35 cellular contexts compared by ENCODE assay signal in genomic region chr2:21258082-21258481, GRCh38.
DNase-seq lines count a peak whose midpoint lies in the region; ATAC-seq, FAIRE-seq and TF ChIP-seq lines count a peak whose summit lies in the region.
"Had no signal": no experiment of that assay in that cellular context is flagged by ENCODE, and none has a peak within 500 bp of the region (broad histone marks: within the 10 kb centered on the region; RNA-seq: fewer than 3 reads in every experiment).

No MANE protein-coding gene starts in this region.

- no peaks in the 10 kb centered on the region for H3K36me3 ChIP-seq in mesodermal cell (ENCODE audit: control insufficient read depth, insufficient read depth, low read length)
- no peaks in the 10 kb centered on the region for H3K36me3 ChIP-seq in mammary epithelial cell (ENCODE audit: insufficient read depth, low read length)
- H3K36me3 ChIP-seq: ascending aorta, esophagus squamous epithelium, heart left ventricle, ovary, suprapubic skin, upper lobe of right lung had no signal

- H3K4me3 Mint-ChIP-seq in natural killer cell: no peak overlapping the region
- H3K4me3 Mint-ChIP-seq: activated naive CD8-positive, alpha-beta T cell treated with anti-CD3 and anti-CD28 coated beads for 36 hours; activated T-cell treated with anti-CD3 and anti-CD28 coated beads, Interleukin-2, amount 50 U/mL, for 24 hours; IgD-negative memory B cell; natural killer cell treated with Interleukin-12 subunit alpha and Interleukin-12 subunit beta and Interleukin-15 and Interleukin-18, amount 100 ng/mL, for 72 hours; T-helper 1 cell treated with Interleukin-12 subunit alpha and Interleukin-12 subunit beta and Interleukin-4 antibody, amounts not matched to agents 30 μg/mL and 1 μg/mL, for 36 hours had no signal

- no peaks in the 10 kb centered on the region for H3K79me2 ChIP-seq in mammary epithelial cell (ENCODE audit: insufficient read depth, low read length)

- no peak overlapping the region for H3K27ac Mint-ChIP-seq in natural killer cell
- H3K27ac Mint-ChIP-seq: activated naive CD8-positive, alpha-beta T cell treated with anti-CD3 and anti-CD28 coated beads for 36 hours; activated T-cell treated with anti-CD3 and anti-CD28 coated beads, Interleukin-2, amount 50 U/mL, for 24 hours; IgD-negative memory B cell; natural killer cell treated with Interleukin-12 subunit alpha and Interleukin-12 subunit beta and Interleukin-15 and Interleukin-18, amount 100 ng/mL, for 72 hours; T-helper 1 cell treated with Interleukin-12 subunit alpha and Interleukin-12 subunit beta and Interleukin-4 antibody, amounts not matched to agents 30 μg/mL and 1 μg/mL, for 36 hours had no signal

- H3K36me3 Mint-ChIP-seq in natural killer cell: no peaks in the 10 kb centered on the region
- H3K36me3 Mint-ChIP-seq: activated naive CD8-positive, alpha-beta T cell treated with anti-CD3 and anti-CD28 coated beads for 36 hours; IgD-negative memory B cell; natural killer cell treated with Interleukin-12 subunit alpha and Interleukin-12 subunit beta and Interleukin-15 and Interleukin-18, amount 100 ng/mL, for 72 hours had no signal

- 44 to 67% methylated on average over 2 of the region's 4 CpGs for WGBS in mesodermal cell (ENCODE audit: insufficient coverage in 2 of 2), 2 experiments
- 100% methylated on average over 4 of the region's 4 CpGs for WGBS in mammary epithelial cell (ENCODE audit: low coverage, missing lambda C conversion rate)

- dilution Hi-C loops in mammary epithelial cell (cut with HindIII; ENCODE audit: low sequenced_read_pairs): no loop called here

- peaks cover 0 to 4% of the 10 kb centered on the region in 2 donors for H3K9me3 Mint-ChIP-seq in natural killer cell
- H3K9me3 Mint-ChIP-seq: activated naive CD8-positive, alpha-beta T cell treated with anti-CD3 and anti-CD28 coated beads for 36 hours; activated T-cell treated with anti-CD3 and anti-CD28 coated beads, Interleukin-2, amount 50 U/mL, for 24 hours; IgD-negative memory B cell; natural killer cell treated with Interleukin-12 subunit alpha and Interleukin-12 subunit beta and Interleukin-15 and Interleukin-18, amount 100 ng/mL, for 72 hours; T-helper 1 cell treated with Interleukin-12 subunit alpha and Interleukin-12 subunit beta and Interleukin-4 antibody, amounts not matched to agents 30 μg/mL and 1 μg/mL, for 36 hours had no signal

- ATAC-seq in natural killer cell: no peak
- ATAC-seq: foreskin keratinocyte; heart left ventricle; natural killer cell treated with Interleukin-12 subunit alpha and Interleukin-12 subunit beta and Interleukin-15 and Interleukin-18, amount 100 ng/mL, for 72 hours; SK-N-SH treated with all-trans-retinoic acid at 6 μM for 48 hours; upper lobe of right lung had no signal

- intact Hi-C loops in mammary epithelial cell (cut with micrococcal nuclease) (no loop called here), natural killer cell (cut with micrococcal nuclease) (no loop called here)

- DNase-seq in NCI-H2171 treated with DMSO at 0.1 percent for 48 hours (lab: John Stamatoyannopoulos, UW) (peak; percentile 11), NCI-H2171 (lab: John Stamatoyannopoulos, UW) (no peak), caudate nucleus (lab: John Stamatoyannopoulos, UW) (peak in 1 of 61 donors; percentile 30), urothelium cell line (ENCODE audit: low spot score) (peak; percentile 29), mammary epithelial cell (no peak), amygdala (lab: John Stamatoyannopoulos, UW) (no peak), natural killer cell (no peak)
- DNase-seq: activated CD4-positive, alpha-beta T cell treated with anti-CD3 and anti-CD28 coated beads, Interleukin-2, amount 50 U/mL, for 1 hour; activated CD4-positive, CD25-positive, alpha-beta regulatory T cell; activated gamma-delta T cell; activated naive CD8-positive, alpha-beta T cell treated with anti-CD3 and anti-CD28 coated beads for 36 hours; activated T-cell treated with anti-CD3 and anti-CD28 coated beads, Interleukin-2, amount 50 U/mL, for 24 hours; Calu3; DND-41; esophagus squamous epithelium; foreskin keratinocyte; GOT3; heart left ventricle; kidney; NCI-H1436 treated with DMSO at 0.1 percent for 48 hours; NCI-H2081 treated with DMSO at 0.1 percent for 48 hours; NCI-H446; OCI-M1; ovary; retina; stimulated activated naive CD4-positive, alpha-beta T cell; upper lobe of right lung had no signal

- H3K27me3 Mint-ChIP-seq in natural killer cell (ENCODE audit: low read depth in 2 of 2): no peaks in the 10 kb centered on the region
- H3K27me3 Mint-ChIP-seq: activated naive CD8-positive, alpha-beta T cell treated with anti-CD3 and anti-CD28 coated beads for 36 hours; activated T-cell treated with anti-CD3 and anti-CD28 coated beads, Interleukin-2, amount 50 U/mL, for 24 hours; IgD-negative memory B cell; natural killer cell treated with Interleukin-12 subunit alpha and Interleukin-12 subunit beta and Interleukin-15 and Interleukin-18, amount 100 ng/mL, for 72 hours had no signal

- no peak for FAIRE-seq in urothelium cell line (lab: Jason Lieb, UNC)
- FAIRE-seq: kidney had no signal

- in situ Hi-C loops in mammary epithelial cell (cut with MboI; ENCODE audit: low sequenced_read_pairs in 2 of 2): no loop called here

- peak overlapping the region; percentile 95 for H3K27ac ChIP-seq in caudate nucleus (ENCODE audit: low read depth, low read length)
- peak overlapping the region; percentile 24 for H3K27ac ChIP-seq in mesodermal cell (ENCODE audit: low read depth, low read length, severe bottlenecking)
- no peak overlapping the region for H3K27ac ChIP-seq in mammary epithelial cell (ENCODE audit: insufficient read depth, low read depth, low read length)
- H3K27ac ChIP-seq: ascending aorta, esophagus squamous epithelium, foreskin keratinocyte, heart left ventricle, ovary, skin epidermis, suprapubic skin, upper lobe of right lung had no signal

- no peaks in the 10 kb centered on the region for H4K20me1 ChIP-seq in mammary epithelial cell (ENCODE audit: insufficient read depth, low read length)

- no peak overlapping the region for H3K4me2 ChIP-seq in mammary epithelial cell (ENCODE audit: insufficient read depth, low read depth, low read length)

- no peak for TF ChIP-seq CTCF in mammary epithelial cell (conservative IDR thresholded peaks at IDR 0.05 in 1 of 2, IDR thresholded peaks at IDR 0.05 in 1 of 2; ENCODE audit: extremely low read depth in 1 of 2, insufficient read depth in 1 of 2, low read depth in 1 of 2, low read length in 2 of 2)
- TF ChIP-seq CTCF in natural killer cell (IDR thresholded peaks at IDR 0.05): no peak

- H3K4me1 Mint-ChIP-seq in natural killer cell: no peaks in the 10 kb centered on the region
- H3K4me1 Mint-ChIP-seq: activated naive CD8-positive, alpha-beta T cell treated with anti-CD3 and anti-CD28 coated beads for 36 hours; IgD-negative memory B cell had no signal

- no TSS peak for BruUV-seq in mammary epithelial cell (replicated peaks; lab: Mats Ljungman, UMichigan)

- H2AFZ ChIP-seq in mammary epithelial cell (ENCODE audit: low read depth, low read length): no peak overlapping the region

- H3K9ac ChIP-seq in mammary epithelial cell (ENCODE audit: insufficient read depth, low read length): no peak overlapping the region

- H3K4me1 ChIP-seq in mesodermal cell (ENCODE audit: control insufficient read depth, insufficient read depth, low read length, poor library complexity, severe bottlenecking): no peaks in the 10 kb centered on the region
- H3K4me1 ChIP-seq in mammary epithelial cell (ENCODE audit: insufficient read depth, low read length): peaks cover 17% of the 10 kb centered on the region
- H3K4me1 ChIP-seq: esophagus squamous epithelium, foreskin keratinocyte, suprapubic skin, upper lobe of right lung had no signal

- H3K27me3 ChIP-seq in mammary epithelial cell (ENCODE audit: insufficient read depth, low read length): no peaks in the 10 kb centered on the region
- H3K27me3 ChIP-seq: ascending aorta, esophagus squamous epithelium, foreskin keratinocyte, heart left ventricle, ovary, suprapubic skin, upper lobe of right lung had no signal

- CTCF ChIA-PET in mammary epithelial cell (lab: Charles Lee; ENCODE audit: low non-redundant PET): no interaction called here

- no peaks in the 10 kb centered on the region for H3K9me3 ChIP-seq in mesodermal cell (ENCODE audit: control insufficient read depth, low read length)
- no peaks in the 10 kb centered on the region for H3K9me3 ChIP-seq in mammary epithelial cell (replicated peaks; ENCODE audit: insufficient read depth, low read length)
- H3K9me3 ChIP-seq: ascending aorta, esophagus squamous epithelium, heart left ventricle, ovary, suprapubic skin, upper lobe of right lung had no signal

- H3K4me3 ChIP-seq in mesodermal cell (ENCODE audit: extremely low read depth, insufficient read depth, low read length, poor library complexity, severe bottlenecking) (no peak overlapping the region), mammary epithelial cell (replicated peaks in 1 of 3; ENCODE audit: insufficient read depth in 1 of 3, low read depth in 2 of 3, low read length in 3 of 3) (no peak overlapping the region)
- H3K4me3 ChIP-seq: ascending aorta, esophagus squamous epithelium, heart left ventricle, ovary, skin epidermis, suprapubic skin, upper lobe of right lung had no signal

Comparison
In these comparisons a context has a peak if more than half of its experiments do, and no peak if none do; other contexts are left out.
1. DNase-seq: peak in NCI-H2171 treated with DMSO at 0.1 percent for 48 hours (single experiment) and urothelium cell line (single experiment); none in NCI-H2171 (single experiment), mammary epithelial cell (single experiment), amygdala (0 of 56) and natural killer cell (single experiment).